ENCODE assay signal across 9 cellular contexts in the genomic region with DNA sequence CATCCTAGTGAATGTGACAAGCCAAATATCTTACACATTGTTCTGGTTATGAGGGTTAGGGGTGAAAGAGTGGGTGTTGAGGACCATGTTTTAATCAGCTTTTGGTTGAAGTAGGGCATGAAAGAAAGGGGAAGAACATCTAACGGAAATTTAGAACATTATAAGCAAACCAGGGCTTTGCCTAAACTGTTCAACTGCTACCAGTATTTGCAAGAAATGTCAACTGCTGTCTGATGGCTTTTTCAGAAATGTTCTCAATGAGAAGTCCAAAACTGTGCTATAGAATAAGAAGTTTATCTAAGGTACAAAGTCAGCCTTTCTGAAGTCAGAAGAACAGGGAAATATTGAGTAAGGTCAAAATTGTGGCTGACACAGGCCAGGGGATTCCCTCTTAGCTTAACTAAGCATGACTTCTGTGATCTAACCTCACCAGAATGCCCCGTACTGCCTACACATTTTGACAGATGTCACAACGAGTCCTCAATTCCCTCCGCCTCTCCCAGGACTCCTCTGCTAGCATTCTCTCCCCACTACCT.
DNase-seq lines count a peak whose midpoint lies in the region; ATAC-seq and TF ChIP-seq lines count a peak whose summit lies in the region.
"Had no signal": no experiment of that assay in that cellular context is flagged by ENCODE, and none has a peak within 500 bp of the region (broad histone marks: within the 10 kb centered on the region; RNA-seq: fewer than 3 reads in every experiment).

No MANE protein-coding gene starts in this region.

- no peak overlapping the region for H3T11ph ChIP-seq in H9 (ENCODE audit: low read length)

- no peak overlapping the region for H4K8ac ChIP-seq in H9 (replicated peaks; ENCODE audit: insufficient read length, low read depth, low read length)

- no peak overlapping the region for H2BK15ac ChIP-seq in H9 (ENCODE audit: low read depth, low read length)

- no peak overlapping the region for H3K4ac ChIP-seq in H9 (ENCODE audit: low read depth, low read length)

- no peaks in the 10 kb centered on the region for H3K23me2 ChIP-seq in H9 (ENCODE audit: insufficient read length, low read depth, low read length, poor library complexity, severe bottlenecking)

- ATAC-seq in HG03045 (IDR thresholded peaks at IDR 0.05; ENCODE audit: unreplicated experiment) (peak; percentile 88), upper lobe of right lung (peak; percentile 47)

- peak; percentile 51 for DNase-seq in stimulated activated CD4-positive, alpha-beta T cell treated with anti-CD3 and anti-CD28 coated beads, Interleukin-15, amount 100 ng/mL, for 24 hours
- DNase-seq in stimulated activated CD4-positive, alpha-beta T cell treated with anti-CD3 and anti-CD28 coated beads, Interleukin-12 subunit alpha, Interleukin-12 subunit beta, amount 100 ng/mL, for 4 hours = no peak
- DNase-seq in activated T-helper 1 cell treated with anti-CD3 and anti-CD28 coated beads, Interleukin-12 subunit alpha, Interleukin-12 subunit beta, Interleukin-2, Interleukin-4 antibody, amounts not matched to agents 30 ng/mL and 10 ng/mL and 1 ng/mL, durations not matched to agents 14 hours and 24 hours and 36 hours (ENCODE audit: low spot score) = peak; percentile 47
- no peak for DNase-seq in upper lobe of right lung
- no peak for DNase-seq in GF-D8 (lab: John Stamatoyannopoulos, UW)
- no peak for DNase-seq in iPS-NIHi11 (ENCODE audit: low spot score)
- DNase-seq in H9 = no peak
- DNase-seq: DMS153 had no signal

- intact Hi-C loops in activated T-helper 1 cell treated with anti-CD3 and anti-CD28 coated beads, Interleukin-12 subunit alpha, Interleukin-12 subunit beta, Interleukin-2, Interleukin-4 antibody, amounts not matched to agents 30 ng/mL and 10 ng/mL and 1 ng/mL, durations not matched to agents 14 hours and 24 hours and 36 hours (cut with micrococcal nuclease) = loop anchor here (1.0 kb wide), 9 partner anchors 15 to 159 kb away; partner anchors contain the start of gene ARAP2
- intact Hi-C loops in upper lobe of right lung (cut with DNase I) = no loop called here

- H3K4me3 ChIP-seq in upper lobe of right lung = no peak overlapping the region

- WGBS in H9 (ENCODE audit: extremely low coverage, insufficient read length, low lambda C conversion rate) = no CpG with 5 or more reads among the region's 4 CpGs

- no peak overlapping the region for H3K14ac ChIP-seq in H9 (ENCODE audit: insufficient read depth, low read length)

- no peak overlapping the region for H2BK12ac ChIP-seq in H9 (ENCODE audit: insufficient read length, low read depth, low read length)

- H3K27ac ChIP-seq in upper lobe of right lung = no peak overlapping the region
- H3K27ac ChIP-seq in H9 (ENCODE audit: insufficient read length, low read depth, low read length) = no peak overlapping the region

- H3K4me2 ChIP-seq in H9 (ENCODE audit: insufficient read depth, insufficient read length, low read length) = no peak overlapping the region

- no peaks in the 10 kb centered on the region for H3K79me2 ChIP-seq in H9 (ENCODE audit: insufficient read depth, low read length)

- H3K79me1 ChIP-seq in H9 (ENCODE audit: insufficient read depth, low read depth, low read length, poor library complexity, severe bottlenecking) = no peaks in the 10 kb centered on the region

- H2AK5ac ChIP-seq in H9 (ENCODE audit: insufficient read length, low read length) = no peak overlapping the region

- H3K9ac ChIP-seq in H9 (ENCODE audit: extremely low read depth, insufficient read length, low read length) = no peak overlapping the region

- peak overlapping the region; percentile 28 for H3K4me3 Mint-ChIP-seq in activated T-helper 1 cell treated with anti-CD3 and anti-CD28 coated beads, Interleukin-12 subunit alpha, Interleukin-12 subunit beta, Interleukin-2, Interleukin-4 antibody, amounts not matched to agents 30 ng/mL and 10 ng/mL and 1 ng/mL, durations not matched to agents 14 hours and 24 hours and 36 hours
- H3K4me3 Mint-ChIP-seq in H9 = no peak overlapping the region

- no peak overlapping the region for H2BK20ac ChIP-seq in H9 (ENCODE audit: low read depth, low read length, poor library complexity, severe bottlenecking)

- H3K9me3 ChIP-seq in upper lobe of right lung (no peaks in the 10 kb centered on the region), H9 (ENCODE audit: control insufficient read depth, low read depth, low read length) (no peaks in the 10 kb centered on the region)

- no peaks in the 10 kb centered on the region for H3K36me3 ChIP-seq in upper lobe of right lung

- no peaks in the 10 kb centered on the region for H3K36me3 Mint-ChIP-seq in activated T-helper 1 cell treated with anti-CD3 and anti-CD28 coated beads, Interleukin-12 subunit alpha, Interleukin-12 subunit beta, Interleukin-2, Interleukin-4 antibody, amounts not matched to agents 30 ng/mL and 10 ng/mL and 1 ng/mL, durations not matched to agents 14 hours and 24 hours and 36 hours (ENCODE audit: low read depth)
- no peaks in the 10 kb centered on the region for H3K36me3 Mint-ChIP-seq in H9 (ENCODE audit: insufficient read depth in 1 of 3, low read depth in 3 of 3)

- no peaks in the 10 kb centered on the region for H3K9me3 Mint-ChIP-seq in activated T-helper 1 cell treated with anti-CD3 and anti-CD28 coated beads, Interleukin-12 subunit alpha, Interleukin-12 subunit beta, Interleukin-2, Interleukin-4 antibody, amounts not matched to agents 30 ng/mL and 10 ng/mL and 1 ng/mL, durations not matched to agents 14 hours and 24 hours and 36 hours
- H3K9me3 Mint-ChIP-seq in H9 = no peaks in the 10 kb centered on the region

- no peak overlapping the region for H2BK120ac ChIP-seq in H9 (ENCODE audit: low read depth, low read length, poor library complexity, severe bottlenecking)

- TF ChIP-seq CTCF in upper lobe of right lung (IDR thresholded peaks at IDR 0.05) = no peak
- TF ChIP-seq CTCF in H9 (conservative IDR thresholded peaks at IDR 0.05) = no peak

- H3K27me3 Mint-ChIP-seq in activated T-helper 1 cell treated with anti-CD3 and anti-CD28 coated beads, Interleukin-12 subunit alpha, Interleukin-12 subunit beta, Interleukin-2, Interleukin-4 antibody, amounts not matched to agents 30 ng/mL and 10 ng/mL and 1 ng/mL, durations not matched to agents 14 hours and 24 hours and 36 hours (ENCODE audit: insufficient read depth) = no peaks in the 10 kb centered on the region
- no peaks in the 10 kb centered on the region for H3K27me3 Mint-ChIP-seq in H9 (ENCODE audit: low read depth)

- no peaks in the 10 kb centered on the region for H3K27me3 ChIP-seq in upper lobe of right lung
- no peaks in the 10 kb centered on the region for H3K27me3 ChIP-seq in H9 (ENCODE audit: insufficient read depth, low read length)

- H4K20me1 ChIP-seq in H9 (ENCODE audit: control insufficient read depth, insufficient read depth, insufficient read length) = no peaks in the 10 kb centered on the region

- peak overlapping the region; percentile 92 for H3K27ac Mint-ChIP-seq in activated T-helper 1 cell treated with anti-CD3 and anti-CD28 coated beads, Interleukin-12 subunit alpha, Interleukin-12 subunit beta, Interleukin-2, Interleukin-4 antibody, amounts not matched to agents 30 ng/mL and 10 ng/mL and 1 ng/mL, durations not matched to agents 14 hours and 24 hours and 36 hours
- H3K27ac Mint-ChIP-seq in H9 = no peak overlapping the region

- H2BK5ac ChIP-seq in H9 (ENCODE audit: insufficient read length, low read length) = no peak overlapping the region

- no peak overlapping the region for H3K23ac ChIP-seq in H9 (ENCODE audit: insufficient read length, low read depth, low read length)

- no peak overlapping the region for H4K5ac ChIP-seq in H9 (ENCODE audit: insufficient read length, low read depth, low read length)

- H3K18ac ChIP-seq in H9 (ENCODE audit: insufficient read length, low read depth, low read length) = no peak overlapping the region

- H3K4me1 Mint-ChIP-seq in activated T-helper 1 cell treated with anti-CD3 and anti-CD28 coated beads, Interleukin-12 subunit alpha, Interleukin-12 subunit beta, Interleukin-2, Interleukin-4 antibody, amounts not matched to agents 30 ng/mL and 10 ng/mL and 1 ng/mL, durations not matched to agents 14 hours and 24 hours and 36 hours (ENCODE audit: low read depth) = peaks cover 45% of the 10 kb centered on the region
- H3K4me1 Mint-ChIP-seq in H9 = peaks cover 2 to 3% of the 10 kb centered on the region in 2 experiments; a peak in 2 of 4 replicates

- no peak overlapping the region for H3K56ac ChIP-seq in H9 (ENCODE audit: insufficient read length, low read depth, low read length)

- H3K4me1 ChIP-seq in upper lobe of right lung (no peaks in the 10 kb centered on the region), H9 (ENCODE audit: insufficient read depth, low read length) (no peaks in the 10 kb centered on the region)

- H4K91ac ChIP-seq in H9 (ENCODE audit: insufficient read length, low read depth, low read length) = no peak overlapping the region

- no peak overlapping the region for H2AFZ ChIP-seq in H9 (ENCODE audit: low read length)

Comparison
In these comparisons a context has a peak if more than half of its experiments do, and no peak if none do; other contexts are left out.
1. DNase-seq: peak in stimulated activated CD4-positive, alpha-beta T cell treated with anti-CD3 and anti-CD28 coated beads, Interleukin-15, amount 100 ng/mL, for 24 hours (single experiment) and activated T-helper 1 cell treated with anti-CD3 and anti-CD28 coated beads, Interleukin-12 subunit alpha, Interleukin-12 subunit beta, Interleukin-2, Interleukin-4 antibody, amounts not matched to agents 30 ng/mL and 10 ng/mL and 1 ng/mL, durations not matched to agents 14 hours and 24 hours and 36 hours (single experiment); none in stimulated activated CD4-positive, alpha-beta T cell treated with anti-CD3 and anti-CD28 coated beads, Interleukin-12 subunit alpha, Interleukin-12 subunit beta, amount 100 ng/mL, for 4 hours (single experiment), upper lobe of right lung (single experiment), GF-D8 (single experiment), iPS-NIHi11 (single experiment) and H9 (single experiment).